ENCODE assay signal across 19 cellular contexts in genomic region chr1:31905093-31905509, GRCh38. TPM values are rescaled to one million over a fixed set of nuclear protein-coding genes. Genes with fewer than 3 reads are reported as not detected.
DNase-seq lines count a peak whose midpoint lies in the region; ATAC-seq, FAIRE-seq and TF ChIP-seq lines count a peak whose summit lies in the region.
"Had no signal": no experiment of that assay in that cellular context is flagged by ENCODE, and none has a peak within 500 bp of the region (broad histone marks: within the 10 kb centered on the region; RNA-seq: fewer than 3 reads in every experiment).

No MANE protein-coding gene starts in this region.

- H3K9me2 ChIP-seq in HCT116 (ENCODE audit: insufficient read depth) = no peaks in the 10 kb centered on the region

- no peaks in the 10 kb centered on the region for H3K27me3 Mint-ChIP-seq in activated CD8-positive, alpha-beta T cell treated with anti-CD3 and anti-CD28 coated beads for 36 hours
- H3K27me3 Mint-ChIP-seq in activated CD8-positive, alpha-beta T cell treated with anti-CD3 and anti-CD28 coated beads, Interleukin-2, amount 10 ng/mL, durations not matched to agents 7 days and 5 days (ENCODE audit: low read depth) = no peaks in the 10 kb centered on the region

- BruUV-seq in HCT116 (replicated peaks; lab: Mats Ljungman, UMichigan) (TSS peak; percentile 1), GM12878 (replicated peaks; lab: Mats Ljungman, UMichigan) (no TSS peak)

- RAD21 ChIA-PET in HCT116 (lab: Charles Lee; ENCODE audit: low non-redundant PET in 1 of 2, low total read pairs in 2 of 2, uncharacterized antibody in 2 of 2, unreplicated experiment in 2 of 2) = no interaction called here
- RAD21 ChIA-PET in GM12878 (lab: Charles Lee; ENCODE audit: unreplicated experiment) = interaction anchor here (0.6 to 2.0 kb wide), 6 partner anchors 12 to 68 kb away, joined by 3 to 7 read pairs (median 3); no protein-coding TSS in a partner anchor

- POLR2A ChIA-PET in activated CD8-positive, alpha-beta T cell treated with anti-CD3 and anti-CD28 coated beads for 36 hours (lab: Charles Lee) = interaction anchor here (0.9 to 2.1 kb wide), 7 partner anchors 8 to 39 kb away, joined by 3 to 6 read pairs (median 3); no protein-coding TSS in a partner anchor
- POLR2A ChIA-PET in activated CD8-positive, alpha-beta T cell treated with anti-CD3 and anti-CD28 coated beads, Interleukin-2, amount 10 ng/mL, durations not matched to agents 7 days and 5 days (lab: Charles Lee) = interaction anchor here (1.1 to 1.2 kb wide), 2 partner anchors 16 to 22 kb away, joined by 3 to 4 read pairs; no protein-coding TSS in a partner anchor
- POLR2A ChIA-PET in HCT116 (lab: Charles Lee) (interaction anchor here (1.2 kb wide), 1 partner anchor 10 kb away, joined by 3 read pairs; no protein-coding TSS in a partner anchor), GM12878 (lab: Charles Lee) (interaction anchor here (0.6 to 1.9 kb wide), 8 partner anchors 9 to 161 kb away, joined by 3 to 15 read pairs (median 4); no protein-coding TSS in a partner anchor)

- intact Hi-C loops in activated CD8-positive, alpha-beta T cell treated with anti-CD3 and anti-CD28 coated beads for 36 hours (cut with micrococcal nuclease) = no loop called here
- intact Hi-C loops in HCT116 (cut with micrococcal nuclease) = no loop called here
- intact Hi-C loops in GM12878 (cut with micrococcal nuclease; ENCODE audit: unreplicated experiment) = no loop called here
- intact Hi-C loops in psoas muscle (cut with DNase I) = no loop called here

- H3K4me2 ChIP-seq in HCT116 (ENCODE audit: low read length) (no peak overlapping the region), GM12878 (ENCODE audit: control insufficient read depth, insufficient read depth) (no peak overlapping the region)

- H3K4me1 Mint-ChIP-seq in activated CD8-positive, alpha-beta T cell treated with anti-CD3 and anti-CD28 coated beads for 36 hours (ENCODE audit: low read depth) = peaks cover 28% of the 10 kb centered on the region
- H3K4me1 Mint-ChIP-seq in activated CD8-positive, alpha-beta T cell treated with anti-CD3 and anti-CD28 coated beads, Interleukin-2, amount 10 ng/mL, durations not matched to agents 7 days and 5 days (ENCODE audit: low read depth) = peaks cover 19% of the 10 kb centered on the region

- in situ Hi-C loops in GM12878 (cut with MboI) = no loop called here

- H2AFZ ChIP-seq in HCT116 (ENCODE audit: low read depth, low read length, poor library complexity, severe bottlenecking) (no peak overlapping the region), GM12878 (ENCODE audit: control insufficient read depth, low read depth, low read length) (no peak overlapping the region)

- H3K27ac ChIP-seq in HCT116 (ENCODE audit: low read depth, low read length) (no peak overlapping the region), GM12878 (ENCODE audit: control insufficient read depth, insufficient read depth) (no peak overlapping the region), psoas muscle (no peak overlapping the region)
- H3K27ac ChIP-seq: C4-2B, colonic mucosa, tibial nerve had no signal

- H3K4me1 ChIP-seq in HCT116 (ENCODE audit: control insufficient read depth in 1 of 2, insufficient read depth in 2 of 2, low read length in 2 of 2) (no peaks in the 10 kb centered on the region), GM12878 (ENCODE audit: control insufficient read depth, insufficient read depth, low read length) (peaks cover 13% of the 10 kb centered on the region), psoas muscle (no peaks in the 10 kb centered on the region)
- H3K4me1 ChIP-seq: colonic mucosa had no signal

- H3K4me3 Mint-ChIP-seq in activated CD8-positive, alpha-beta T cell treated with anti-CD3 and anti-CD28 coated beads for 36 hours = no peak overlapping the region
- H3K4me3 Mint-ChIP-seq in activated CD8-positive, alpha-beta T cell treated with anti-CD3 and anti-CD28 coated beads, Interleukin-2, amount 10 ng/mL, durations not matched to agents 7 days and 5 days = no peak overlapping the region

- no peaks in the 10 kb centered on the region for H3K27me3 ChIP-seq in HCT116 (ENCODE audit: insufficient read depth, low read length)
- no peaks in the 10 kb centered on the region for H3K27me3 ChIP-seq in GM12878 (replicated peaks in 1 of 2; ENCODE audit: control insufficient read depth in 2 of 2, insufficient read depth in 2 of 2, low read length in 1 of 2)
- H3K27me3 ChIP-seq in psoas muscle (ENCODE audit: insufficient read depth in 3 of 3, low read length in 2 of 3) = no peaks in the 10 kb centered on the region
- H3K27me3 ChIP-seq: colonic mucosa, tibial nerve had no signal

- no peak for TF ChIP-seq CTCF in activated CD8-positive, alpha-beta T cell treated with anti-CD3 and anti-CD28 coated beads for 36 hours (IDR thresholded peaks at IDR 0.05)
- TF ChIP-seq CTCF in HCT116 (IDR thresholded peaks at IDR 0.05 in 2 of 3, conservative IDR thresholded peaks at IDR 0.05 in 1 of 3; ENCODE audit: borderline replicate concordance in 1 of 3, insufficient read depth in 1 of 3, low read depth in 2 of 3, low read length in 2 of 3) = no peak
- TF ChIP-seq CTCF in GM12878 (IDR thresholded peaks at IDR 0.05 in 2 of 3, conservative IDR thresholded peaks at IDR 0.05 in 1 of 3; ENCODE audit: control insufficient read depth in 2 of 3, extremely low read depth in 1 of 3, insufficient read depth in 1 of 3, low read depth in 3 of 3, low read length in 3 of 3) = no peak
- no peak for TF ChIP-seq CTCF in psoas muscle (IDR thresholded peaks at IDR 0.05)

- no peak overlapping the region for H3K9ac ChIP-seq in HCT116 (ENCODE audit: low read length)
- H3K9ac ChIP-seq in GM12878 (ENCODE audit: control insufficient read depth, insufficient read depth, low read length) = no peak overlapping the region

- no peak for TF ChIP-seq RAD21 in HCT116 (IDR thresholded peaks at IDR 0.05; ENCODE audit: low read depth)
- no peak for TF ChIP-seq RAD21 in GM12878 (IDR thresholded peaks at IDR 0.05; ENCODE audit: insufficient read depth, low read depth, low read length)

- no peak for DNase-seq in activated CD8-positive, alpha-beta T cell treated with anti-CD3 and anti-CD28 coated beads for 36 hours
- no peak for DNase-seq in activated CD8-positive, alpha-beta T cell treated with anti-CD3 and anti-CD28 coated beads, Interleukin-2, amount 10 ng/mL, durations not matched to agents 7 days and 5 days
- DNase-seq in HCT116 (ENCODE audit: low read depth, low spot score) (no peak), GM12878 (ENCODE audit: low read depth, low spot score) (no peak), psoas muscle (no peak), GM19240 (ENCODE audit: insufficient read length, low spot score) (no peak), NCI-H1105 (lab: John Stamatoyannopoulos, UW) (no peak)
- DNase-seq: activated CD4-positive, CD25-positive, alpha-beta regulatory T cell; activated CD8-positive, alpha-beta memory T cell treated with anti-CD3 and anti-CD28 coated beads, Interleukin-2, amount 50 U/mL, for 4 hours; activated gamma-delta T cell treated with Interleukin-2 at 50 U/mL for 16 hours; colonic mucosa; DMS79; NCI-H1092 treated with DMSO at 0.1 percent for 48 hours; NCI-H526; SIG-M5 had no signal

- H3K36me3 Mint-ChIP-seq in activated CD8-positive, alpha-beta T cell treated with anti-CD3 and anti-CD28 coated beads for 36 hours (ENCODE audit: low read depth) = peaks cover 49% of the 10 kb centered on the region
- peaks cover 68% of the 10 kb centered on the region for H3K36me3 Mint-ChIP-seq in activated CD8-positive, alpha-beta T cell treated with anti-CD3 and anti-CD28 coated beads, Interleukin-2, amount 10 ng/mL, durations not matched to agents 7 days and 5 days (ENCODE audit: low read depth)

- WGBS in GM12878 (ENCODE audit: insufficient coverage, insufficient replicate concordance, low lambda C conversion rate, missing lambda C conversion rate) = over 99% methylated on average over 6 of the region's 6 CpGs
- WGBS in psoas muscle, 3 donors = 90 to 93% (median 91%) methylated on average over 6 of the region's 6 CpGs

- SMC1A ChIA-PET in GM12878 (lab: Charles Lee; ENCODE audit: uncharacterized antibody, unreplicated experiment) = interaction anchor here (0.6 to 4.3 kb wide), 13 partner anchors 9 to 1135 kb away, joined by 3 to 34 read pairs (median 4); no protein-coding TSS in a partner anchor

- no peak for FAIRE-seq in GM12878 (lab: Jason Lieb, UNC)
- FAIRE-seq: H54 had no signal

- H3K4me3 ChIP-seq in HCT116 (replicated peaks in 1 of 2; ENCODE audit: low read depth in 1 of 2, low read length in 2 of 2) (no peak overlapping the region), GM12878 (no peak overlapping the region), psoas muscle (no peak overlapping the region)
- H3K4me3 ChIP-seq: colonic mucosa, tibial nerve had no signal

- TF ChIP-seq POLR2A in HCT116 (IDR thresholded peaks at IDR 0.05; ENCODE audit: borderline replicate concordance, extremely low read depth, insufficient read depth, insufficient read length) (no peak), GM12878 (IDR thresholded peaks at IDR 0.05; ENCODE audit: low read depth, low read length) (peak; percentile 53; the same call in 1 of the 2 replicates)

- ATAC-seq in activated CD8-positive, alpha-beta T cell treated with anti-CD3 and anti-CD28 coated beads for 36 hours = no peak
- ATAC-seq in activated CD8-positive, alpha-beta T cell treated with anti-CD3 and anti-CD28 coated beads, Interleukin-2, amount 10 ng/mL, durations not matched to agents 7 days and 5 days = no peak
- ATAC-seq in HCT116 (peak; percentile 20; the same call in 1 of the 2 replicates), GM12878 (no peak; the same call in 1 of the 3 replicates), psoas muscle (peak in 3 of 4 donors; percentile 15 to 26 (median 22)), HG03571 (IDR thresholded peaks at IDR 0.05; ENCODE audit: unreplicated experiment) (no peak)

- H3K36me3 ChIP-seq in HCT116 (ENCODE audit: control insufficient read depth in 1 of 2, insufficient read depth in 2 of 2, low read length in 2 of 2) = peaks cover 14 to 17% of the 10 kb centered on the region in 2 experiments
- peaks cover 13 to 19% of the 10 kb centered on the region in 2 experiments for H3K36me3 ChIP-seq in GM12878 (ENCODE audit: control insufficient read depth in 2 of 2, insufficient read depth in 2 of 2, low read length in 1 of 2)
- peaks cover 15 to 49% of the 10 kb centered on the region in 2 donors for H3K36me3 ChIP-seq in psoas muscle (ENCODE audit: insufficient read depth in 1 of 2, low read depth in 1 of 2)

- CTCF ChIA-PET in activated CD8-positive, alpha-beta T cell treated with anti-CD3 and anti-CD28 coated beads for 36 hours (lab: Charles Lee) = interaction anchor here (1.5 to 3.6 kb wide), 2 partner anchors 9 to 59 kb away, joined by 3 to 16 read pairs; no protein-coding TSS in a partner anchor
- CTCF ChIA-PET in activated CD8-positive, alpha-beta T cell treated with anti-CD3 and anti-CD28 coated beads, Interleukin-2, amount 10 ng/mL, durations not matched to agents 7 days and 5 days (lab: Charles Lee) = interaction anchor here (0.9 to 2.1 kb wide), 9 partner anchors 8 to 116 kb away, joined by 3 to 5 read pairs (median 4); no protein-coding TSS in a partner anchor
- CTCF ChIA-PET in HCT116 (lab: Charles Lee) (interaction anchor here (1.5 to 1.6 kb wide), 2 partner anchors 59 kb away, joined by 6 to 7 read pairs; no protein-coding TSS in a partner anchor), GM12878 (lab: Yijun Ruan, JAX) (interaction anchor here (0.9 to 5.6 kb wide), 5 partner anchors 8 to 59 kb away, joined by 3 to 31 read pairs (median 6); no protein-coding TSS in a partner anchor)

- TF ChIP-seq EP300 in GM12878 (IDR thresholded peaks at IDR 0.05; ENCODE audit: borderline replicate concordance in 1 of 2, control insufficient read depth in 1 of 2, low read depth in 2 of 2, low read length in 2 of 2) = no peak

- H3K9me3 ChIP-seq in HCT116 (ENCODE audit: control insufficient read depth in 1 of 2, insufficient read depth in 1 of 2, low read depth in 1 of 2, low read length in 2 of 2) (no peaks in the 10 kb centered on the region), GM12878 (replicated peaks; ENCODE audit: control insufficient read depth, insufficient read depth, low read length) (peaks cover 4% of the 10 kb centered on the region; the same call in 1 of the 3 replicates), psoas muscle (no peaks in the 10 kb centered on the region)
- H3K9me3 ChIP-seq: colonic mucosa, tibial nerve had no signal

- H3K79me2 ChIP-seq in HCT116 (ENCODE audit: insufficient read depth, low read length) (peaks cover 14% of the 10 kb centered on the region), GM12878 (ENCODE audit: control insufficient read depth, insufficient read depth, low read length) (peaks cover 1% of the 10 kb centered on the region; the same call in 1 of the 2 replicates)

- H3K9me3 Mint-ChIP-seq in activated CD8-positive, alpha-beta T cell treated with anti-CD3 and anti-CD28 coated beads for 36 hours = no peaks in the 10 kb centered on the region
- H3K9me3 Mint-ChIP-seq in activated CD8-positive, alpha-beta T cell treated with anti-CD3 and anti-CD28 coated beads, Interleukin-2, amount 10 ng/mL, durations not matched to agents 7 days and 5 days (ENCODE audit: insufficient read depth) = no peaks in the 10 kb centered on the region

- H4K20me1 ChIP-seq in HCT116 (ENCODE audit: insufficient read depth) = peaks cover 5% of the 10 kb centered on the region; the same call in 1 of the 2 replicates
- H4K20me1 ChIP-seq in GM12878 (ENCODE audit: control insufficient read depth, insufficient read depth) = no peaks in the 10 kb centered on the region

- H3K27ac Mint-ChIP-seq in activated CD8-positive, alpha-beta T cell treated with anti-CD3 and anti-CD28 coated beads for 36 hours = peak overlapping the region; percentile 42
- H3K27ac Mint-ChIP-seq in activated CD8-positive, alpha-beta T cell treated with anti-CD3 and anti-CD28 coated beads, Interleukin-2, amount 10 ng/mL, durations not matched to agents 7 days and 5 days = no peak overlapping the region

RNA-seq across cellular contexts. Expression of gene PTP4A2, which starts 33.1 kb away (rescaled TPM):
- 100 to 1,000 TPM; 273 to 296 TPM for total RNA-seq in activated CD8-positive, alpha-beta T cell treated with anti-CD3 and anti-CD28 coated beads for 36 hours
- total RNA-seq in activated CD8-positive, alpha-beta T cell treated with anti-CD3 and anti-CD28 coated beads, Interleukin-2, amount 10 ng/mL, durations not matched to agents 7 days and 5 days = 100 to 1,000 TPM; 409 to 419 TPM
- total RNA-seq in HCT116 (2021; ENCODE audit: unreplicated experiment) (267 TPM), GM12878 (2014; rRNA removed) (334 and 416 TPM in 2 replicates), GM12878 (2014; rRNA removed; fragmentation: Illumina TruSeq; extraction: Trizol) (390 and 401 TPM in 2 replicates), GM12878 (2021) (348 and 360 TPM in 2 replicates), psoas muscle (100 to 1,000 TPM; 290 to 532 (median 433) TPM)
- 219 and 237 TPM in 2 replicates for polyA plus RNA-seq in HCT116 (2012)
- 309 and 320 TPM in 2 replicates for total RNA-seq in GM12878 (2013; cell fraction: nucleolus; rRNA removed)
- polyA plus RNA-seq in GM12878 (2011; ENCODE audit: low read depth) = 133 TPM
- polyA plus RNA-seq in GM12878 (2011; rRNA removed) (909 and 1,265 TPM in 2 replicates), GM12878 (2014; fragmentation: Illumina TruSeq; extraction: Trizol) (547 and 710 TPM in 2 replicates), GM12878 (2014; fragmentation: Nextera tagmentation; extraction: Ambion mirVana) (100 to 1,000 TPM; 268 to 424 TPM), GM12878 (2014; rRNA removed) (180 and 224 TPM in 2 replicates), GM12878 (2016; fragmentation: Nextera tagmentation; extraction: Ambion mirVana) (100 to 1,000 TPM; 232 to 423 TPM), psoas muscle (100 to 1,000 TPM; 246 to 729 (median 300) TPM)
- polyA plus RNA-seq in GM12878 (2011; cell fraction: cytosol; rRNA removed) = 152 and 181 TPM in 2 replicates
- polyA plus RNA-seq in GM12878 (2011; cell fraction: nucleus; rRNA removed) = 120 and 153 TPM in 2 replicates
- polyA plus RNA-seq in GM12878 (2012) = 252 and 315 TPM in 2 replicates
- polyA minus RNA-seq in GM12878 (2011; rRNA and poly(A)+ RNA removed) = 326 and 414 TPM in 2 replicates
- polyA minus RNA-seq in GM12878 (2011; cell fraction: cytosol; rRNA and poly(A)+ RNA removed) = 268 and 284 TPM in 2 replicates
- 63.8 and 72.4 TPM in 2 replicates for polyA minus RNA-seq in GM12878 (2011; cell fraction: nucleus; rRNA and poly(A)+ RNA removed)

Comparison
In these comparisons a context has a peak if more than half of its experiments do, and no peak if none do; other contexts are left out.
1. ATAC-seq: peak in HCT116 (single experiment) and psoas muscle (3 of 4); none in activated CD8-positive, alpha-beta T cell treated with anti-CD3 and anti-CD28 coated beads for 36 hours (single experiment), activated CD8-positive, alpha-beta T cell treated with anti-CD3 and anti-CD28 coated beads, Interleukin-2, amount 10 ng/mL, durations not matched to agents 7 days and 5 days (single experiment), GM12878 (single experiment) and HG03571 (single experiment).